In genomic region chr17:682150-682549, GRCh38 we compare ENCODE assay signal across 21 cellular contexts. TPM values are rescaled to one million over a fixed set of nuclear protein-coding genes. Genes with fewer than 3 reads are reported as not detected.
DNase-seq lines count a peak whose midpoint lies in the region; ATAC-seq, FAIRE-seq and TF ChIP-seq lines count a peak whose summit lies in the region.
"Had no signal": no experiment of that assay in that cellular context is flagged by ENCODE, and none has a peak within 500 bp of the region (broad histone marks: within the 10 kb centered on the region; RNA-seq: fewer than 3 reads in every experiment).

No MANE protein-coding gene starts in this region.

- H3K27ac ChIP-seq in AG04450 (ENCODE audit: low read depth, low read length) (peak overlapping the region; percentile 47), mesenchymal stem cell (ENCODE audit: low read length, poor library complexity, severe bottlenecking) (peak overlapping the region; percentile 40), adrenal gland (no peak overlapping the region)
- H3K27ac ChIP-seq: epithelial cell of prostate, spleen had no signal

- peak overlapping the region in 1 of 2 experiments; percentile 75 for H3K4ac ChIP-seq in mesenchymal stem cell (ENCODE audit: low read depth in 1 of 2, low read length in 2 of 2)

- H2AFZ ChIP-seq in mesenchymal stem cell (ENCODE audit: low read depth, low read length): no peak overlapping the region

- POLR2A ChIA-PET in AG04450 (lab: Yijun Ruan, JAX): no interaction called here

- peak overlapping the region; percentile 7 for H3K4me3 Mint-ChIP-seq in T-helper 1 cell treated with Interleukin-12 subunit alpha and Interleukin-12 subunit beta and Interleukin-4 antibody, amounts not matched to agents 30 μg/mL and 1 μg/mL, for 36 hours
- H3K4me3 Mint-ChIP-seq in activated CD8-positive, alpha-beta memory T cell treated with anti-CD3 and anti-CD28 coated beads, Interleukin-2, amount 10 ng/mL, durations not matched to agents 7 days and 5 days: no peak overlapping the region

- no peak overlapping the region for H3K23ac ChIP-seq in mesenchymal stem cell (ENCODE audit: low read length in 2 of 2)

- 98% methylated on average over 6 of the region's 6 CpGs for WGBS in mesenchymal stem cell
- 87 to 90% (median 90%) methylated on average over 6 of the region's 6 CpGs for WGBS in adrenal gland, 4 donors

- H3K36me3 ChIP-seq in mesenchymal stem cell (ENCODE audit: control insufficient read depth in 1 of 2, insufficient read depth in 2 of 2, low read depth in 1 of 2, low read length in 2 of 2): peaks cover 16 to 27% of the 10 kb centered on the region in 2 experiments
- no peaks in the 10 kb centered on the region for H3K36me3 ChIP-seq in adrenal gland (replicated peaks in 1 of 2)
- H3K36me3 ChIP-seq: BE2C had no signal

- H3K4me2 ChIP-seq in mesenchymal stem cell (ENCODE audit: low read length, poor library complexity, severe bottlenecking): no peak overlapping the region

- no peaks in the 10 kb centered on the region for H3K27me3 ChIP-seq in AG04450 (ENCODE audit: control insufficient read depth, insufficient read depth, low read length)
- H3K27me3 ChIP-seq in mesenchymal stem cell (ENCODE audit: control insufficient read depth in 1 of 2, insufficient read depth in 1 of 2, low read length in 2 of 2): no peaks in the 10 kb centered on the region
- H3K27me3 ChIP-seq in adrenal gland: no peaks in the 10 kb centered on the region
- H3K27me3 ChIP-seq: BE2C, spleen had no signal

- no peak for ATAC-seq in activated CD8-positive, alpha-beta memory T cell treated with anti-CD3 and anti-CD28 coated beads, Interleukin-2, amount 10 ng/mL, durations not matched to agents 7 days and 5 days
- ATAC-seq in HG02973 (IDR thresholded peaks at IDR 0.05; ENCODE audit: unreplicated experiment): no peak

- H3K18ac ChIP-seq in mesenchymal stem cell (ENCODE audit: low read depth in 1 of 2, low read length in 2 of 2): no peak overlapping the region

- no peak overlapping the region for H2BK15ac ChIP-seq in mesenchymal stem cell (ENCODE audit: low read depth, poor library complexity, severe bottlenecking)

- H3K79me1 ChIP-seq in mesenchymal stem cell (replicated peaks; ENCODE audit: low read length, poor library complexity, severe bottlenecking): peaks cover 25% of the 10 kb centered on the region

- H3K9me3 ChIP-seq in AG04450 (ENCODE audit: control insufficient read depth, insufficient read depth, low read length): peaks cover 9% of the 10 kb centered on the region; the same call in 1 of the 2 replicates
- H3K9me3 ChIP-seq in mesenchymal stem cell (ENCODE audit: control insufficient read depth, low read length): no peaks in the 10 kb centered on the region
- H3K9me3 ChIP-seq in adrenal gland (replicated peaks in 1 of 3): no peaks in the 10 kb centered on the region
- H3K9me3 ChIP-seq: BE2C, spleen had no signal

- H3K27me3 Mint-ChIP-seq in T-helper 1 cell treated with Interleukin-12 subunit alpha and Interleukin-12 subunit beta and Interleukin-4 antibody, amounts not matched to agents 30 μg/mL and 1 μg/mL, for 36 hours (ENCODE audit: low read depth): no peaks in the 10 kb centered on the region
- no peaks in the 10 kb centered on the region for H3K27me3 Mint-ChIP-seq in activated CD8-positive, alpha-beta memory T cell treated with anti-CD3 and anti-CD28 coated beads, Interleukin-2, amount 10 ng/mL, durations not matched to agents 7 days and 5 days

- FAIRE-seq in GM19239 (lab: Jason Lieb, UNC): peak; percentile 54
- FAIRE-seq: colon had no signal

- H4K91ac ChIP-seq in mesenchymal stem cell (ENCODE audit: low read length): peak overlapping the region; percentile 50

- TF ChIP-seq POLR2A in adrenal gland (IDR thresholded peaks at IDR 0.05): no peak

- H3K4me1 ChIP-seq in mesenchymal stem cell (ENCODE audit: control insufficient read depth, insufficient read depth, low read depth, low read length): peaks cover 7% of the 10 kb centered on the region
- no peaks in the 10 kb centered on the region for H3K4me1 ChIP-seq in adrenal gland (replicated peaks in 1 of 2)
- H3K4me1 ChIP-seq: BE2C had no signal

- no peak overlapping the region for H4K8ac ChIP-seq in mesenchymal stem cell (ENCODE audit: low read length)

- peaks cover 9% of the 10 kb centered on the region for H3K36me3 Mint-ChIP-seq in T-helper 1 cell treated with Interleukin-12 subunit alpha and Interleukin-12 subunit beta and Interleukin-4 antibody, amounts not matched to agents 30 μg/mL and 1 μg/mL, for 36 hours (ENCODE audit: low read depth)
- H3K36me3 Mint-ChIP-seq in activated CD8-positive, alpha-beta memory T cell treated with anti-CD3 and anti-CD28 coated beads, Interleukin-2, amount 10 ng/mL, durations not matched to agents 7 days and 5 days: peaks cover 21% of the 10 kb centered on the region

- no peaks in the 10 kb centered on the region for H3K9me3 Mint-ChIP-seq in T-helper 1 cell treated with Interleukin-12 subunit alpha and Interleukin-12 subunit beta and Interleukin-4 antibody, amounts not matched to agents 30 μg/mL and 1 μg/mL, for 36 hours
- no peaks in the 10 kb centered on the region for H3K9me3 Mint-ChIP-seq in activated CD8-positive, alpha-beta memory T cell treated with anti-CD3 and anti-CD28 coated beads, Interleukin-2, amount 10 ng/mL, durations not matched to agents 7 days and 5 days (ENCODE audit: low read depth)

- TF ChIP-seq CTCF in AG04450 (IDR thresholded peaks at IDR 0.05; ENCODE audit: low read depth, low read length) (no peak), adrenal gland (IDR thresholded peaks at IDR 0.05) (no peak)

- peak overlapping the region; percentile 98 for H2AK5ac ChIP-seq in mesenchymal stem cell (ENCODE audit: low read length, severe bottlenecking)

- H3K14ac ChIP-seq in mesenchymal stem cell (ENCODE audit: low read length in 2 of 2): no peak overlapping the region

- intact Hi-C loops in adrenal gland (cut with DNase I): no loop called here

- no peak overlapping the region for H3K9ac ChIP-seq in mesenchymal stem cell (ENCODE audit: low read length)

- H3K4me1 Mint-ChIP-seq in T-helper 1 cell treated with Interleukin-12 subunit alpha and Interleukin-12 subunit beta and Interleukin-4 antibody, amounts not matched to agents 30 μg/mL and 1 μg/mL, for 36 hours (ENCODE audit: low read depth): peaks cover 19% of the 10 kb centered on the region
- H3K4me1 Mint-ChIP-seq in activated CD8-positive, alpha-beta memory T cell treated with anti-CD3 and anti-CD28 coated beads, Interleukin-2, amount 10 ng/mL, durations not matched to agents 7 days and 5 days: peaks cover 19% of the 10 kb centered on the region

- peak overlapping the region; percentile 33 for H3K27ac Mint-ChIP-seq in T-helper 1 cell treated with Interleukin-12 subunit alpha and Interleukin-12 subunit beta and Interleukin-4 antibody, amounts not matched to agents 30 μg/mL and 1 μg/mL, for 36 hours
- no peak overlapping the region for H3K27ac Mint-ChIP-seq in activated CD8-positive, alpha-beta memory T cell treated with anti-CD3 and anti-CD28 coated beads, Interleukin-2, amount 10 ng/mL, durations not matched to agents 7 days and 5 days

- no peak overlapping the region for H2BK5ac ChIP-seq in mesenchymal stem cell (ENCODE audit: low read depth, low read length, poor library complexity, severe bottlenecking)

- CTCF ChIA-PET in AG04450 (lab: Charles Lee): interaction anchor here (1.6 kb wide), 1 partner anchor 270 kb away, joined by 6 read pairs; no protein-coding TSS in a partner anchor
- CTCF ChIA-PET in activated CD8-positive, alpha-beta memory T cell treated with anti-CD3 and anti-CD28 coated beads, Interleukin-2, amount 10 ng/mL, durations not matched to agents 7 days and 5 days (lab: Charles Lee): interaction anchor here (1.2 kb wide), 1 partner anchor 270 kb away, joined by 3 read pairs; no protein-coding TSS in a partner anchor

- DNase-seq in AG04450 (ENCODE audit: low read depth, low spot score): no peak
- DNase-seq in GM19239 (ENCODE audit: insufficient read length, low spot score): no peak
- DNase-seq in mesenchymal stem cell: no peak
- no peak for DNase-seq in activated CD8-positive, alpha-beta memory T cell treated with anti-CD3 and anti-CD28 coated beads, Interleukin-2, amount 10 ng/mL, durations not matched to agents 7 days and 5 days
- no peak for DNase-seq in stimulated activated CD4-positive, alpha-beta T cell treated with anti-CD3 and anti-CD28 coated beads, Interleukin-1b, Interleukin-23, amount 100 ng/mL, for 48 hours
- no peak for DNase-seq in adrenal gland
- DNase-seq: BE2C, DMS79, glutamatergic neuron, H7, KG1, midbrain, NCI-H1417 treated with DMSO at 0.1 percent for 48 hours, NCI-H226, OCI-M1, spleen, SW 1271 had no signal

- no peak overlapping the region for H2BK12ac ChIP-seq in mesenchymal stem cell (ENCODE audit: low read length in 2 of 2)

- H3K4me3 ChIP-seq in AG04450 (ENCODE audit: low read depth, low read length) (no peak overlapping the region), mesenchymal stem cell (ENCODE audit: insufficient read depth in 1 of 2, low read depth in 1 of 2, low read length in 2 of 2) (no peak overlapping the region), adrenal gland (no peak overlapping the region)
- H3K4me3 ChIP-seq: spleen had no signal

- H2BK120ac ChIP-seq in mesenchymal stem cell (ENCODE audit: low read depth, low read length): no peak overlapping the region

RNA-seq across cellular contexts. Expression of gene VPS53, which starts 32.5 kb away (rescaled TPM):
- 29.2 and 32.7 TPM in 2 replicates for polyA plus RNA-seq in AG04450 (2011; rRNA removed)
- 140 and 198 TPM in 2 replicates for polyA minus RNA-seq in AG04450 (2011; rRNA and poly(A)+ RNA removed)
- 19.2 TPM for polyA plus RNA-seq in mesenchymal stem cell (2013, experiment 1 of 2)
- 19.3 TPM for polyA plus RNA-seq in mesenchymal stem cell (2013, experiment 2 of 2)
- total RNA-seq in activated CD8-positive, alpha-beta memory T cell treated with anti-CD3 and anti-CD28 coated beads, Interleukin-2, amount 10 ng/mL, durations not matched to agents 7 days and 5 days: 10 to 100 TPM; 63.9 to 66.3 TPM
- total RNA-seq in adrenal gland: 10 to 100 TPM; 20.1 to 87.7 (median 48.8) TPM
- 10 to 100 TPM; 12.6 to 26.5 (median 19.1) TPM for polyA plus RNA-seq in adrenal gland

RNA-seq across cellular contexts. Expression of gene TLCD3A, which starts 50.2 kb away (rescaled TPM):
- polyA plus RNA-seq in AG04450 (2011; rRNA removed) (23.9 and 27.1 TPM in 2 replicates), adrenal gland (1 to 10 TPM; 2.2 to 6.6 (median 2.6) TPM)
- polyA minus RNA-seq in AG04450 (2011; rRNA and poly(A)+ RNA removed): 26.8 and 33.9 TPM in 2 replicates
- polyA plus RNA-seq in mesenchymal stem cell (2013, experiment 1 of 2): 29.2 TPM
- 30.4 TPM for polyA plus RNA-seq in mesenchymal stem cell (2013, experiment 2 of 2)
- 10 to 100 TPM in 1 of 2 experiments, 1 to 10 TPM in 1; 8.4 to 10.2 TPM for total RNA-seq in activated CD8-positive, alpha-beta memory T cell treated with anti-CD3 and anti-CD28 coated beads, Interleukin-2, amount 10 ng/mL, durations not matched to agents 7 days and 5 days
- total RNA-seq in adrenal gland: 1 to 10 TPM in 7 of 8 donors, under 1 TPM in 1; 0.72 to 8.7 (median 5.0) TPM

Comparison
In these comparisons a context has a peak if more than half of its experiments do, and no peak if none do; other contexts are left out.
1. H3K27ac ChIP-seq: peak in AG04450 (single experiment) and mesenchymal stem cell (single experiment); none in adrenal gland (0 of 5).